Comparison of ENCODE assay signal across 23 cellular contexts in the genomic region with DNA sequence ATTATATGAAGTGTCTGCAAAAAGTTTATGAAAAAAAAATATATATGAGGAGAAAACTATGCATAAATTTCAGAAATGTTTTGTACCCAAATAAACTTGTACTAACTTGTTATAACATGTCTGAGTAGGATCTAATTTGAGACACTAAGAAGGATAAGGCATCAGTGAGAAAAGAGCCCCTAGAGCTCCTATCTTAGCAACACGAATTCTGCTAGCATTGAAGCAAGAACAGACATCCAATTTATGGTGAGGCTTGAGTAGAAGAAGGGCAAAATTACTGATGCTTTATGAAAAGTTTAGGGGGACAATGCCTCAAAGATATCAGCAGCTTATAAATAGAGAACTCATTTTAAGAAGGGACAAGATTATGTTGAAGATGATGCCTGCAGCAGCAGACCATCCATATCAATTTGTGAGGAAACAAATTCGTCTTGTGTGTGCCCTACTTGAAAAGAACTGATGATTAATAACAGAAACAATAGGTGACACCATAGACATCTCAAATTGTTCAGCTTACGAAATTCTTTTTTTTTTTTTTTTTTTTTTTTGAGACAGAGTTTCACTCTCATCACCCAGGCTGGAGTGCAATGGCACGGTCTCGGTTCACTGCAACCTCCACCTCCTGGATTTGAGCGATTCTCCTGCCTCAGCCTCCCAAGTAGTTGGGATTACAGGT. TPM values are rescaled to one million over a fixed set of nuclear protein-coding genes. Genes with fewer than 3 reads are reported as not detected.
A peak's percentile ranks its signal among the peaks of the same experiment; 100 is the strongest.
DNase-seq lines count a peak whose midpoint lies in the region; ATAC-seq and TF ChIP-seq lines count a peak whose summit lies in the region.
"Had no signal": no experiment of that assay in that cellular context is flagged by ENCODE, and none has a peak within 500 bp of the region (broad histone marks: within the 10 kb centered on the region; RNA-seq: fewer than 3 reads in every experiment).

No MANE protein-coding gene starts in this region.

- H3K27me3 Mint-ChIP-seq in MCF 10A (ENCODE audit: insufficient read depth, unreplicated experiment): no peaks in the 10 kb centered on the region

- H3K27ac ChIP-seq in mammary epithelial cell (ENCODE audit: insufficient read depth, low read depth, low read length) (no peak overlapping the region), OCI-LY7 (ENCODE audit: low read depth, low read length, poor library complexity, severe bottlenecking) (peak overlapping the region; percentile 27), smooth muscle cell (ENCODE audit: low read depth) (no peak overlapping the region)
- H3K27ac ChIP-seq: BLaER1 treated with 17β-estradiol and CSF1 and Interleukin-3, amounts not matched to agents 10 nM and 100 nM; SJCRH30 had no signal

- peaks cover 6% of the 10 kb centered on the region for H3K4me1 Mint-ChIP-seq in MCF 10A (ENCODE audit: insufficient read depth, unreplicated experiment)

- no peaks in the 10 kb centered on the region for H3K36me3 Mint-ChIP-seq in MCF 10A (ENCODE audit: insufficient read depth, unreplicated experiment)
- H3K36me3 Mint-ChIP-seq: CD8-positive, alpha-beta T cell had no signal

- no peak overlapping the region for H2AFZ ChIP-seq in mammary epithelial cell (ENCODE audit: low read depth, low read length)
- H2AFZ ChIP-seq in OCI-LY7 (ENCODE audit: low read length): peak overlapping the region; percentile 88; the same call in 1 of the 2 replicates
- H2AFZ ChIP-seq in smooth muscle cell (ENCODE audit: low read depth): peak overlapping the region; percentile 41

- POLR2A ChIA-PET in MCF 10A (lab: Yijun Ruan, JAX): no interaction called here
- POLR2A ChIA-PET in OCI-LY7 (lab: Charles Lee): interaction anchor here (0.6 to 3.0 kb wide), 13 partner anchors 15 to 789 kb away, joined by 3 to 10 read pairs (median 4); no protein-coding TSS in a partner anchor

- no peak overlapping the region for H3K4me3 Mint-ChIP-seq in MCF 10A (ENCODE audit: unreplicated experiment)
- H3K4me3 Mint-ChIP-seq: CD8-positive, alpha-beta T cell had no signal

- DNase-seq in MCF 10A (ENCODE audit: unreplicated experiment): no peak
- no peak for DNase-seq in mammary epithelial cell
- no peak for DNase-seq in OCI-LY7 (ENCODE audit: low spot score)
- no peak for DNase-seq in smooth muscle cell (lab: John Stamatoyannopoulos, UW; ENCODE audit: unreplicated experiment)
- DNase-seq in ureter (ENCODE audit: low spot score): no peak
- DNase-seq in GM19240 (ENCODE audit: insufficient read length, low spot score): no peak
- DNase-seq: 8988T; CD8-positive, alpha-beta T cell; DND-41; Kasumi-1; MG63; NCI-H1048; NCI-H1417 treated with DMSO at 0.1 percent for 48 hours; NCI-H187; NK-92 treated with Interleukin-12 subunit alpha and Interleukin-12 subunit beta, amount 100 ng/mL, for 24 hours; OCI-M1; SJCRH30; T-helper 1 cell had no signal

- H3K4me3 ChIP-seq in mammary epithelial cell (replicated peaks in 1 of 3; ENCODE audit: insufficient read depth in 1 of 3, low read depth in 2 of 3, low read length in 3 of 3): no peak overlapping the region
- no peak overlapping the region for H3K4me3 ChIP-seq in OCI-LY7 (ENCODE audit: low read depth, low read length, poor library complexity, severe bottlenecking)
- H3K4me3 ChIP-seq in smooth muscle cell: no peak overlapping the region
- H3K4me3 ChIP-seq: BLaER1 treated with 17β-estradiol and CSF1 and Interleukin-3, amounts not matched to agents 10 nM and 100 nM; MG63; SJCRH30 had no signal

- peak overlapping the region; percentile 29 for H3K27ac Mint-ChIP-seq in MCF 10A (ENCODE audit: low read depth, unreplicated experiment)
- H3K27ac Mint-ChIP-seq: CD8-positive, alpha-beta T cell had no signal

- H3K9me3 ChIP-seq in mammary epithelial cell (replicated peaks; ENCODE audit: insufficient read depth, low read length): no peaks in the 10 kb centered on the region
- peaks cover 51% of the 10 kb centered on the region; the same call in 1 of the 2 replicates for H3K9me3 ChIP-seq in OCI-LY7 (ENCODE audit: low read length)
- no peaks in the 10 kb centered on the region for H3K9me3 ChIP-seq in smooth muscle cell (replicated peaks; ENCODE audit: low read depth)
- H3K9me3 ChIP-seq: MG63, SJCRH30 had no signal

- no peak overlapping the region for H3K4me2 ChIP-seq in mammary epithelial cell (ENCODE audit: insufficient read depth, low read depth, low read length)
- H3K4me2 ChIP-seq in OCI-LY7 (ENCODE audit: low read length): no peak overlapping the region
- no peak overlapping the region for H3K4me2 ChIP-seq in smooth muscle cell
- H3K4me2 ChIP-seq: BLaER1 treated with 17β-estradiol and CSF1 and Interleukin-3, amounts not matched to agents 10 nM and 100 nM had no signal

- no peaks in the 10 kb centered on the region for H3F3A ChIP-seq in smooth muscle cell (ENCODE audit: low read depth)

- in situ Hi-C loops in mammary epithelial cell (cut with MboI; ENCODE audit: low sequenced_read_pairs in 2 of 2): no loop called here

- intact Hi-C loops in MCF 10A (cut with micrococcal nuclease) (no loop called here), mammary epithelial cell (cut with micrococcal nuclease) (no loop called here), OCI-LY7 (cut with micrococcal nuclease; ENCODE audit: unreplicated experiment) (no loop called here)

- H3K9me2 ChIP-seq in OCI-LY7 (ENCODE audit: insufficient read depth, low read length): no peaks in the 10 kb centered on the region

- H3K9ac ChIP-seq in mammary epithelial cell (ENCODE audit: insufficient read depth, low read length) (no peak overlapping the region), smooth muscle cell (ENCODE audit: low read depth) (no peak overlapping the region)
- H3K9ac ChIP-seq: BLaER1 treated with 17β-estradiol and CSF1 and Interleukin-3, amounts not matched to agents 10 nM and 100 nM had no signal

- no TSS peak for BruUV-seq in MCF 10A (replicated peaks; lab: Mats Ljungman, UMichigan)
- no TSS peak for BruUV-seq in mammary epithelial cell (replicated peaks; lab: Mats Ljungman, UMichigan)
- no TSS peak for BruUV-seq in OCI-LY7 (replicated peaks; lab: Mats Ljungman, UMichigan)

- no peaks in the 10 kb centered on the region for H3K27me3 ChIP-seq in mammary epithelial cell (ENCODE audit: insufficient read depth, low read length)
- no peaks in the 10 kb centered on the region for H3K27me3 ChIP-seq in smooth muscle cell (ENCODE audit: low read depth)
- H3K27me3 ChIP-seq: BLaER1 treated with 17β-estradiol and CSF1 and Interleukin-3, amounts not matched to agents 10 nM and 100 nM; MG63; SJCRH30 had no signal

- H3K36me3 ChIP-seq in mammary epithelial cell (ENCODE audit: insufficient read depth, low read length) (no peaks in the 10 kb centered on the region), OCI-LY7 (ENCODE audit: insufficient read depth, low read length) (peaks cover 37% of the 10 kb centered on the region), smooth muscle cell (ENCODE audit: low read depth) (no peaks in the 10 kb centered on the region)
- H3K36me3 ChIP-seq: BLaER1 treated with 17β-estradiol and CSF1 and Interleukin-3, amounts not matched to agents 10 nM and 100 nM; MG63; SJCRH30 had no signal

- H4K20me1 ChIP-seq in mammary epithelial cell (ENCODE audit: insufficient read depth, low read length) (no peaks in the 10 kb centered on the region), OCI-LY7 (ENCODE audit: insufficient read depth, low read length) (no peaks in the 10 kb centered on the region), smooth muscle cell (ENCODE audit: low read depth) (no peaks in the 10 kb centered on the region)
- H4K20me1 ChIP-seq: BLaER1 treated with 17β-estradiol and CSF1 and Interleukin-3, amounts not matched to agents 10 nM and 100 nM had no signal

- 62% methylated on average over 6 of the region's 6 CpGs for WGBS in mammary epithelial cell (ENCODE audit: low coverage, missing lambda C conversion rate)
- 86% methylated on average over 6 of the region's 6 CpGs for WGBS in smooth muscle cell (ENCODE audit: low lambda C conversion rate)

- ATAC-seq in HG03175 (IDR thresholded peaks at IDR 0.05; ENCODE audit: unreplicated experiment) (peak; percentile 64), HG03039 (IDR thresholded peaks at IDR 0.05; ENCODE audit: unreplicated experiment) (no peak)
- ATAC-seq: CD8-positive, alpha-beta T cell had no signal

- H3K4me1 ChIP-seq in mammary epithelial cell (ENCODE audit: insufficient read depth, low read length) (no peaks in the 10 kb centered on the region), OCI-LY7 (ENCODE audit: insufficient read depth, low read length, poor library complexity, severe bottlenecking) (peaks cover 21% of the 10 kb centered on the region), smooth muscle cell (ENCODE audit: low read depth) (no peaks in the 10 kb centered on the region)

- H3K9me3 Mint-ChIP-seq in MCF 10A (ENCODE audit: unreplicated experiment): no peaks in the 10 kb centered on the region

- TF ChIP-seq CTCF in MCF 10A (IDR thresholded peaks at IDR 0.05; ENCODE audit: unreplicated experiment) (no peak), mammary epithelial cell (conservative IDR thresholded peaks at IDR 0.05 in 1 of 2, IDR thresholded peaks at IDR 0.05 in 1 of 2; ENCODE audit: extremely low read depth in 1 of 2, insufficient read depth in 1 of 2, low read depth in 1 of 2, low read length in 2 of 2) (no peak), OCI-LY7 (conservative IDR thresholded peaks at IDR 0.05; ENCODE audit: low read length) (no peak), smooth muscle cell (IDR thresholded peaks at IDR 0.05; ENCODE audit: borderline replicate concordance, insufficient read depth, poor library complexity, severe bottlenecking) (no peak)

- CTCF ChIA-PET in MCF 10A (lab: Yijun Ruan, JAX): interaction anchor here (0.6 kb wide), 1 partner anchor 34 kb away, joined by 5 read pairs; no protein-coding TSS in a partner anchor
- CTCF ChIA-PET in mammary epithelial cell (lab: Charles Lee; ENCODE audit: low non-redundant PET): no interaction called here
- CTCF ChIA-PET in OCI-LY7 (lab: Charles Lee; ENCODE audit: unreplicated experiment): no interaction called here

- H3K79me2 ChIP-seq in mammary epithelial cell (ENCODE audit: insufficient read depth, low read length) (no peaks in the 10 kb centered on the region), OCI-LY7 (ENCODE audit: insufficient read depth, low read depth, low read length) (no peaks in the 10 kb centered on the region), smooth muscle cell (ENCODE audit: low read depth) (no peaks in the 10 kb centered on the region)

- dilution Hi-C loops in mammary epithelial cell (cut with HindIII; ENCODE audit: low sequenced_read_pairs): no loop called here

RNA-seq across cellular contexts. Expression of a gene that starts 35.7 kb away (rescaled TPM):
- total RNA-seq in MCF 10A (2022): not detected in 2 replicates
- not detected for total RNA-seq in mammary epithelial cell
- not detected for polyA plus RNA-seq in mammary epithelial cell
- not detected for polyA minus RNA-seq in mammary epithelial cell
- 1.0 and 1.7 TPM in 2 replicates for total RNA-seq in OCI-LY7 (2014; rRNA removed; shearing (Covaris generic))
- total RNA-seq in OCI-LY7 (2022): 1.1 and 1.2 TPM in 2 replicates
- total RNA-seq in smooth muscle cell: not detected in 2 replicates
- polyA plus RNA-seq in smooth muscle cell: not detected in 2 replicates
- not detected for total RNA-seq in ureter
- total RNA-seq: CD8-positive, alpha-beta T cell; H4; NCI-H460; SJCRH30 had no signal

RNA-seq across cellular contexts. Expression of a gene that starts 53.4 kb away (rescaled TPM):
- total RNA-seq in MCF 10A (2022) (not detected in 2 replicates), mammary epithelial cell (not detected), OCI-LY7 (2022) (1.1 and 1.6 TPM in 2 replicates), smooth muscle cell (not detected in 2 replicates), ureter (not detected)
- polyA plus RNA-seq in mammary epithelial cell (not detected), smooth muscle cell (not detected in 2 replicates)
- not detected for polyA minus RNA-seq in mammary epithelial cell
- 0.21 and 0.92 TPM in 2 replicates for total RNA-seq in OCI-LY7 (2014; rRNA removed; shearing (Covaris generic))
- total RNA-seq: CD8-positive, alpha-beta T cell; H4; SJCRH30 had no signal
